12 cellular contexts compared by ENCODE assay signal in genomic region chr1:24991242-24992037, GRCh38.
A peak's percentile ranks its signal among the peaks of the same experiment; 100 is the strongest.
DNase-seq lines count a peak whose midpoint lies in the region; ATAC-seq and TF ChIP-seq lines count a peak whose summit lies in the region.
"Had no signal": no experiment of that assay in that cellular context is flagged by ENCODE, and none has a peak within 500 bp of the region (broad histone marks: within the 10 kb centered on the region; RNA-seq: fewer than 3 reads in every experiment).

No MANE protein-coding gene starts in this region.

- peak overlapping the region; percentile 76 for H3K27ac ChIP-seq in effector memory CD4-positive, alpha-beta T cell (ENCODE audit: insufficient read depth, low read length, poor library complexity, severe bottlenecking)
- H3K27ac ChIP-seq: epithelial cell of prostate had no signal

- peaks cover 61% of the 10 kb centered on the region for H3K4me1 ChIP-seq in effector memory CD4-positive, alpha-beta T cell (ENCODE audit: control insufficient read depth, insufficient read depth, low read length, poor library complexity, severe bottlenecking)
- no peaks in the 10 kb centered on the region for H3K4me1 ChIP-seq in mucosa of descending colon (ENCODE audit: low read depth)

- H3K4me1 Mint-ChIP-seq in activated T-cell treated with anti-CD3 and anti-CD28 coated beads, Interleukin-2, amount 50 U/mL, for 24 hours (ENCODE audit: low read depth), result peaks cover 95% of the 10 kb centered on the region
- H3K4me1 Mint-ChIP-seq in T-cell, result peaks cover 96 to 97% (median 97%) of the 10 kb centered on the region in 3 donors

- ATAC-seq in T-cell (replicated peaks in 1 of 4), result peak in 1 of 4 experiments; percentile 45
- ATAC-seq in stimulated activated naive CD8-positive, alpha-beta T cell treated with anti-CD3 and anti-CD28 coated beads, Interleukin-15, Interleukin-2, amounts not matched to agents 100 U/mL and 50 U/mL, for 24 hours, result peak; percentile 51
- no peak for ATAC-seq in HG02885 (IDR thresholded peaks at IDR 0.05; ENCODE audit: poor library complexity, unreplicated experiment)
- ATAC-seq in mucosa of descending colon, result no peak

- POLR2A ChIA-PET in T-cell (lab: Charles Lee), result interaction anchor here (0.6 to 1.0 kb wide), 2 partner anchors 26 to 72 kb away, joined by 4 to 9 read pairs; no protein-coding TSS in a partner anchor

- H3K4me3 Mint-ChIP-seq in activated T-cell treated with anti-CD3 and anti-CD28 coated beads, Interleukin-2, amount 50 U/mL, for 24 hours, result peak overlapping the region; percentile 59
- H3K4me3 Mint-ChIP-seq in T-cell, result peak overlapping the region; percentile 28 to 87 (median 63)

- DNase-seq in activated T-cell treated with anti-CD3 and anti-CD28 coated beads, Interleukin-2, amount 50 U/mL, for 24 hours, result no peak
- DNase-seq in activated T-cell treated with anti-CD3 and anti-CD28 coated beads, Interleukin-2, amount 50 U/mL, for 1 hour, result no peak
- peak in 5 of 34 experiments; percentile 19 to 43 (median 37) for DNase-seq in T-cell
- no peak for DNase-seq in effector memory CD4-positive, alpha-beta T cell
- peak; percentile 57 for DNase-seq in stimulated activated naive CD8-positive, alpha-beta T cell treated with anti-CD3 and anti-CD28 coated beads, Interleukin-15, Interleukin-2, amounts not matched to agents 100 U/mL and 50 U/mL, for 24 hours
- DNase-seq in RPMI8226, result no peak
- DNase-seq in mucosa of descending colon, result no peak
- DNase-seq: IMR-90, NCI-H2171 had no signal

- H3K9me3 ChIP-seq in effector memory CD4-positive, alpha-beta T cell (ENCODE audit: control insufficient read depth, low read length), result no peaks in the 10 kb centered on the region
- no peaks in the 10 kb centered on the region for H3K9me3 ChIP-seq in mucosa of descending colon

- H3K27ac Mint-ChIP-seq in activated T-cell treated with anti-CD3 and anti-CD28 coated beads, Interleukin-2, amount 50 U/mL, for 24 hours, result peak overlapping the region; percentile 96
- H3K27ac Mint-ChIP-seq in T-cell, result peak overlapping the region; percentile 99

- H3K4me3 ChIP-seq in effector memory CD4-positive, alpha-beta T cell (ENCODE audit: insufficient read depth, low read depth, low read length, poor library complexity, severe bottlenecking), result no peak overlapping the region
- H3K4me3 ChIP-seq in mucosa of descending colon, result no peak overlapping the region
- H3K4me3 ChIP-seq: smooth muscle cell had no signal

- CTCF ChIA-PET in T-cell (lab: Charles Lee), result interaction anchor here in 1 of 2 donors (0.8 to 0.9 kb wide), 3 partner anchors 28 to 40 kb away, joined by 3 to 8 read pairs (median 5); no protein-coding TSS in a partner anchor

- H3K9me3 Mint-ChIP-seq in activated T-cell treated with anti-CD3 and anti-CD28 coated beads, Interleukin-2, amount 50 U/mL, for 24 hours, result peaks cover 3% of the 10 kb centered on the region
- no peaks in the 10 kb centered on the region for H3K9me3 Mint-ChIP-seq in T-cell

- H3K27me3 Mint-ChIP-seq in activated T-cell treated with anti-CD3 and anti-CD28 coated beads, Interleukin-2, amount 50 U/mL, for 24 hours, result no peaks in the 10 kb centered on the region
- no peaks in the 10 kb centered on the region for H3K27me3 Mint-ChIP-seq in T-cell

- no peaks in the 10 kb centered on the region for H3K27me3 ChIP-seq in effector memory CD4-positive, alpha-beta T cell (replicated peaks; ENCODE audit: control insufficient read depth, insufficient read depth, low read length, poor library complexity, severe bottlenecking)

- H3K36me3 ChIP-seq in effector memory CD4-positive, alpha-beta T cell (ENCODE audit: control insufficient read depth, insufficient read depth, low read length), result no peaks in the 10 kb centered on the region
- no peaks in the 10 kb centered on the region for H3K36me3 ChIP-seq in mucosa of descending colon (ENCODE audit: low read depth)

- H3K36me3 Mint-ChIP-seq in activated T-cell treated with anti-CD3 and anti-CD28 coated beads, Interleukin-2, amount 50 U/mL, for 24 hours (ENCODE audit: low read depth), result no peaks in the 10 kb centered on the region
- no peaks in the 10 kb centered on the region for H3K36me3 Mint-ChIP-seq in T-cell

- intact Hi-C loops in mucosa of descending colon (cut with DNase I, micrococcal nuclease), result no loop called here

- no peak for TF ChIP-seq CTCF in mucosa of descending colon (IDR thresholded peaks at IDR 0.05)
